Comparison of ENCODE assay signal across 1 cellular context in the genomic region with DNA sequence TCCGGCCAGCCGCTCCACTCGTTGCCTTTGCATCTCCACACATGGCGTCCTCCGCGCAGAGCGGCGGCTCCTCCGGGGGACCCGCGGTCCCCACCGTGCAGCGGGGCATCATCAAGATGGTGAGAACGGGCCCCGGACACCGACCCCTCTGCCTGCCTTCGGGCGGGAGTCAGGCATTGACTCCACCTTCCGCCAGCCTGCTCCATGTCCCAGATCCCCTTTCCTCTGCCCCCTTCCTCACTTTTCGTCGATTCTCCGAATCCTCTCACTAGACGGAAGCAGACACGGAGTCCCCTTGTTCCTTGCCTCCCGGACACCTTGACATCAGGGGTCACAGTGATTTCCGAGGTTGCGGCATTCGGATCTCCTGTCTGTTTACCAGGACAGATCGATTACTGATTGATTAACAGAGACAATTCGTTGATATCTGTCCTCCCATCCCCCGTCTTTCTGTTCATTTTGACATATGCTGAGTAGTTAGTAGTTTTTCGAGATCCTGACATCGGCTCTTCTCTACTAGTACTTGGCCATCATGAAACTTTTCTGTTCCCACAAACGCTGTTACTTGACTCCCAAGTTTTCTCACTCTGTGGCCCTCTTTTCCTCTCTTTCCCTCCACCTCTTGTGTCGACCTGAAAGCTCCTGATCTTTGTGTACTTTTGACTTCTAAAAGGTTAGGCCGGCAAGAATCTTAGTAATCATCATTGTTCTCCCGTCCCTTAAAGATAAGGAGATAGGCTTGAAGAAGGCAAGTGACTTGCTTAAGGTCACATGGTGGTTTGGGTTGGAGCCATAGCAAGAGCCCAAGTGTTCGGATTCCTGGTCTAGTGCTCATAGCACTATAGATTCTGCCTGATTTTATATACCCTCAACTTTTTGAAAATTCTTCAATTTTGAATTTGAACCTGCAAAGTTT.
TF ChIP-seq lines count a peak whose summit lies in the region.

No MANE protein-coding gene starts in this region.

TF ChIP-seq in K562, 482 proteins besides CTCF, POLR2A, EP300 and RAD21 (continued from another document and continues in another):
- no peak for TF ChIP-seq RFX5 (IDR thresholded peaks at IDR 0.05; ENCODE audit: low read depth, low read length)
- TF ChIP-seq BRD9 (IDR thresholded peaks at IDR 0.05; ENCODE audit: low read depth, partially characterized antibody) = peak; percentile 43
- peak; percentile 49; the same call in 1 of the 2 replicates for TF ChIP-seq MITF (IDR thresholded peaks at IDR 0.05)
- peak; percentile 70; the same call in 1 of the 2 replicates for TF ChIP-seq TGIF2 (CRISPR knock-in tag; IDR thresholded peaks at IDR 0.05)
- TF ChIP-seq HNRNPUL1 (IDR thresholded peaks at IDR 0.05; ENCODE audit: low read length) = no peak
- no peak for TF ChIP-seq DDX20 (tag; IDR thresholded peaks at IDR 0.05; ENCODE audit: low read depth)
- TF ChIP-seq TEAD1 (CRISPR knock-in tag; IDR thresholded peaks at IDR 0.05) = no peak; a peak in 1 of 4 replicates
- TF ChIP-seq FOXJ3 (CRISPR knock-in tag; IDR thresholded peaks at IDR 0.05) = no peak
- no peak for TF ChIP-seq SIX5 (IDR thresholded peaks at IDR 0.05; ENCODE audit: borderline replicate concordance in 1 of 2, insufficient read depth in 1 of 2, low read depth in 1 of 2, low read length in 2 of 2)
- no peak for TF ChIP-seq SLC30A9 (CRISPR knock-in tag; IDR thresholded peaks at IDR 0.05)
- TF ChIP-seq TBP (optimal IDR thresholded peaks at IDR 0.05; ENCODE audit: low read depth, low read length) = no peak
- TF ChIP-seq ZNF444 (CRISPR knock-in tag; IDR thresholded peaks at IDR 0.05) = no peak
- no peak for TF ChIP-seq SMAD2 (IDR thresholded peaks at IDR 0.05; ENCODE audit: low read depth, low read length)
- TF ChIP-seq GATAD2B (IDR thresholded peaks at IDR 0.05; ENCODE audit: borderline replicate concordance) = 0 out of 2 replicates have a peak, but pooled peaks have one; percentile 51
- TF ChIP-seq ZNF133 (CRISPR knock-in tag; IDR thresholded peaks at IDR 0.05) = no peak
- no peak; the same call in 1 of the 2 replicates for TF ChIP-seq ZBTB43 (CRISPR knock-in tag; IDR thresholded peaks at IDR 0.05)
- TF ChIP-seq DMBX1 (CRISPR knock-in tag; IDR thresholded peaks at IDR 0.05; ENCODE audit: borderline replicate concordance) = no peak
- TF ChIP-seq ETS2 (tag; IDR thresholded peaks at IDR 0.05; ENCODE audit: borderline replicate concordance, poor library complexity, severe bottlenecking) = no peak
- TF ChIP-seq ZC3H11A (IDR thresholded peaks at IDR 0.05; ENCODE audit: low read depth, low read length) = no peak
- TF ChIP-seq EWSR1 (IDR thresholded peaks at IDR 0.05; ENCODE audit: borderline replicate concordance, low read depth, partially characterized antibody) = no peak
- no peak for TF ChIP-seq MXD1 (CRISPR knock-in tag; IDR thresholded peaks at IDR 0.05; ENCODE audit: borderline replicate concordance, poor library complexity, severe bottlenecking)
- TF ChIP-seq BRF1 (IDR thresholded peaks at IDR 0.05; ENCODE audit: borderline replicate concordance, extremely low read depth, insufficient read length) = no peak
- no peak; the same call in 1 of the 2 replicates for TF ChIP-seq XRCC3 (IDR thresholded peaks at IDR 0.05)
- no peak for TF ChIP-seq ZNF324 (CRISPR knock-in tag; IDR thresholded peaks at IDR 0.05)
- TF ChIP-seq ZNF143 (CRISPR knock-in tag; IDR thresholded peaks at IDR 0.05) = no peak
- 0 out of 2 replicates have a peak, but pooled peaks have one; percentile 60 for TF ChIP-seq KAT7 (CRISPR knock-in tag; IDR thresholded peaks at IDR 0.05; ENCODE audit: borderline replicate concordance)
- no peak for TF ChIP-seq SIRT6 (IDR thresholded peaks at IDR 0.05; ENCODE audit: low read depth, low read length)
- TF ChIP-seq, protein P1, sequence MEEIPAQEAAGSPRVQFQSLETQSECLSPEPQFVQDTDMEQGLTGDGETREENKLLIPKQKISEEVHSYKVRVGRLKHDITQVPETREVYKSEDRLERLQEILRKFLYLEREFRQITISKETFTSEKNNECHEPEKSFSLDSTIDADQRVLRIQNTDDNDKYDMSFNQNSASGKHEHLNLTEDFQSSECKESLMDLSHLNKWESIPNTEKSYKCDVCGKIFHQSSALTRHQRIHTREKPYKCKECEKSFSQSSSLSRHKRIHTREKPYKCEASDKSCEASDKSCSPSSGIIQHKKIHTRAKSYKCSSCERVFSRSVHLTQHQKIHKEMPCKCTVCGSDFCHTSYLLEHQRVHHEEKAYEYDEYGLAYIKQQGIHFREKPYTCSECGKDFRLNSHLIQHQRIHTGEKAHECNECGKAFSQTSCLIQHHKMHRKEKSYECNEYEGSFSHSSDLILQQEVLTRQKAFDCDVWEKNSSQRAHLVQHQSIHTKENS (CRISPR knock-in tag; IDR thresholded peaks at IDR 0.05) = no peak
- no peak; the same call in none of the 2 replicates for TF ChIP-seq KDM2B (CRISPR knock-in tag; IDR thresholded peaks at IDR 0.05)
- TF ChIP-seq FIP1L1 (IDR thresholded peaks at IDR 0.05; ENCODE audit: low read depth, low read length, poor library complexity, severe bottlenecking) = no peak
- TF ChIP-seq, protein P2, sequence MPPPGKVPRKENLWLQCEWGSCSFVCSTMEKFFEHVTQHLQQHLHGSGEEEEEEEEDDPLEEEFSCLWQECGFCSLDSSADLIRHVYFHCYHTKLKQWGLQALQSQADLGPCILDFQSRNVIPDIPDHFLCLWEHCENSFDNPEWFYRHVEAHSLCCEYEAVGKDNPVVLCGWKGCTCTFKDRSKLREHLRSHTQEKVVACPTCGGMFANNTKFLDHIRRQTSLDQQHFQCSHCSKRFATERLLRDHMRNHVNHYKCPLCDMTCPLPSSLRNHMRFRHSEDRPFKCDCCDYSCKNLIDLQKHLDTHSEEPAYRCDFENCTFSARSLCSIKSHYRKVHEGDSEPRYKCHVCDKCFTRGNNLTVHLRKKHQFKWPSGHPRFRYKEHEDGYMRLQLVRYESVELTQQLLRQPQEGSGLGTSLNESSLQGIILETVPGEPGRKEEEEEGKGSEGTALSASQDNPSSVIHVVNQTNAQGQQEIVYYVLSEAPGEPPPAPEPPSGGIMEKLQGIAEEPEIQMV (tag; conservative IDR thresholded peaks at IDR 0.05; ENCODE audit: low read depth) = no peak
- TF ChIP-seq ZNF696 (CRISPR knock-in tag; conservative IDR thresholded peaks at IDR 0.05) = no peak
- no peak; the same call in 1 of the 2 replicates for TF ChIP-seq RB1 (IDR thresholded peaks at IDR 0.05; ENCODE audit: low read depth)
- TF ChIP-seq JUND (IDR thresholded peaks at IDR 0.05; ENCODE audit: borderline replicate concordance, low read depth, low read length) = peak; percentile 37; the same call in 1 of the 2 replicates
- TF ChIP-seq JUND (tag; IDR thresholded peaks at IDR 0.05; ENCODE audit: borderline replicate concordance, low read depth, low read length) = no peak; the same call in 2 of the 3 replicates
- TF ChIP-seq FOXK1 (CRISPR knock-in tag; IDR thresholded peaks at IDR 0.05; ENCODE audit: borderline replicate concordance) = no peak
- TF ChIP-seq, protein P3, sequence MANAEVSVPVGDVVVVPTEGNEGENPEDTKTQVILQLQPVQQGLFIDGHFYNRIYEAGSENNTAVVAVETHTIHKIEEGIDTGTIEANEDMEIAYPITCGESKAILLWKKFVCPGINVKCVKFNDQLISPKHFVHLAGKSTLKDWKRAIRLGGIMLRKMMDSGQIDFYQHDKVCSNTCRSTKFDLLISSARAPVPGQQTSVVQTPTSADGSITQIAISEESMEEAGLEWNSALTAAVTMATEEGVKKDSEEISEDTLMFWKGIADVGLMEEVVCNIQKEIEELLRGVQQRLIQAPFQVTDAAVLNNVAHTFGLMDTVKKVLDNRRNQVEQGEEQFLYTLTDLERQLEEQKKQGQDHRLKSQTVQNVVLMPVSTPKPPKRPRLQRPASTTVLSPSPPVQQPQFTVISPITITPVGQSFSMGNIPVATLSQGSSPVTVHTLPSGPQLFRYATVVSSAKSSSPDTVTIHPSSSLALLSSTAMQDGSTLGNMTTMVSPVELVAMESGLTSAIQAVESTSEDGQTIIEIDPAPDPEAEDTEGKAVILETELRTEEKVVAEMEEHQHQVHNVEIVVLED (CRISPR knock-in tag; IDR thresholded peaks at IDR 0.05) = no peak
- TF ChIP-seq PRPF4 (IDR thresholded peaks at IDR 0.05; ENCODE audit: insufficient read depth, low read depth, low read length, poor library complexity, severe bottlenecking) = no peak
- no peak for TF ChIP-seq NR2F6 (CRISPR knock-in tag; IDR thresholded peaks at IDR 0.05)
- peak in 1 of 2 experiments; percentile 45; a peak in 2 of 4 replicates for TF ChIP-seq CSDE1 (IDR thresholded peaks at IDR 0.05)
- TF ChIP-seq, protein P4, sequence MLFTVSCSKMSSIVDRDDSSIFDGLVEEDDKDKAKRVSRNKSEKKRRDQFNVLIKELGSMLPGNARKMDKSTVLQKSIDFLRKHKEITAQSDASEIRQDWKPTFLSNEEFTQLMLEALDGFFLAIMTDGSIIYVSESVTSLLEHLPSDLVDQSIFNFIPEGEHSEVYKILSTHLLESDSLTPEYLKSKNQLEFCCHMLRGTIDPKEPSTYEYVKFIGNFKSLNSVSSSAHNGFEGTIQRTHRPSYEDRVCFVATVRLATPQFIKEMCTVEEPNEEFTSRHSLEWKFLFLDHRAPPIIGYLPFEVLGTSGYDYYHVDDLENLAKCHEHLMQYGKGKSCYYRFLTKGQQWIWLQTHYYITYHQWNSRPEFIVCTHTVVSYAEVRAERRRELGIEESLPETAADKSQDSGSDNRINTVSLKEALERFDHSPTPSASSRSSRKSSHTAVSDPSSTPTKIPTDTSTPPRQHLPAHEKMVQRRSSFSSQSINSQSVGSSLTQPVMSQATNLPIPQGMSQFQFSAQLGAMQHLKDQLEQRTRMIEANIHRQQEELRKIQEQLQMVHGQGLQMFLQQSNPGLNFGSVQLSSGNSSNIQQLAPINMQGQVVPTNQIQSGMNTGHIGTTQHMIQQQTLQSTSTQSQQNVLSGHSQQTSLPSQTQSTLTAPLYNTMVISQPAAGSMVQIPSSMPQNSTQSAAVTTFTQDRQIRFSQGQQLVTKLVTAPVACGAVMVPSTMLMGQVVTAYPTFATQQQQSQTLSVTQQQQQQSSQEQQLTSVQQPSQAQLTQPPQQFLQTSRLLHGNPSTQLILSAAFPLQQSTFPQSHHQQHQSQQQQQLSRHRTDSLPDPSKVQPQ (CRISPR knock-in tag; IDR thresholded peaks at IDR 0.05; ENCODE audit: borderline replicate concordance) = no peak
- TF ChIP-seq SMARCA5 (IDR thresholded peaks at IDR 0.05) = peak; percentile 80
- no peak for TF ChIP-seq PTBP1 (IDR thresholded peaks at IDR 0.05; ENCODE audit: low read depth, low read length)
- TF ChIP-seq, protein P5, sequence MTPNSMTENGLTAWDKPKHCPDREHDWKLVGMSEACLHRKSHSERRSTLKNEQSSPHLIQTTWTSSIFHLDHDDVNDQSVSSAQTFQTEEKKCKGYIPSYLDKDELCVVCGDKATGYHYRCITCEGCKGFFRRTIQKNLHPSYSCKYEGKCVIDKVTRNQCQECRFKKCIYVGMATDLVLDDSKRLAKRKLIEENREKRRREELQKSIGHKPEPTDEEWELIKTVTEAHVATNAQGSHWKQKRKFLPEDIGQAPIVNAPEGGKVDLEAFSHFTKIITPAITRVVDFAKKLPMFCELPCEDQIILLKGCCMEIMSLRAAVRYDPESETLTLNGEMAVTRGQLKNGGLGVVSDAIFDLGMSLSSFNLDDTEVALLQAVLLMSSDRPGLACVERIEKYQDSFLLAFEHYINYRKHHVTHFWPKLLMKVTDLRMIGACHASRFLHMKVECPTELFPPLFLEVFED (CRISPR knock-in tag; conservative IDR thresholded peaks at IDR 0.05) = 0 out of 2 replicates have a peak, but pooled peaks have one; percentile 6
- peak; percentile 4 for TF ChIP-seq HNRNPLL (IDR thresholded peaks at IDR 0.05; ENCODE audit: low read depth, low read length, poor library complexity, severe bottlenecking)
- TF ChIP-seq ZNF354B (CRISPR knock-in tag; IDR thresholded peaks at IDR 0.05) = no peak
- TF ChIP-seq CXXC5 (CRISPR knock-in tag; IDR thresholded peaks at IDR 0.05) = peak; percentile 48; the same call in 1 of the 2 replicates
- TF ChIP-seq FOXA3 (CRISPR knock-in tag; conservative IDR thresholded peaks at IDR 0.05 in 1 of 2, IDR thresholded peaks at IDR 0.05 in 1 of 2) = no peak
- TF ChIP-seq MTA2 (IDR thresholded peaks at IDR 0.05; ENCODE audit: low read depth) = no peak
- no peak for TF ChIP-seq SPI1 (IDR thresholded peaks at IDR 0.05; ENCODE audit: borderline replicate concordance, low read depth, low read length)
- no peak for TF ChIP-seq SAFB (IDR thresholded peaks at IDR 0.05; ENCODE audit: borderline replicate concordance, low read depth, low read length)
- TF ChIP-seq SAFB2 (IDR thresholded peaks at IDR 0.05; ENCODE audit: borderline replicate concordance, low read depth, low read length, severe bottlenecking) = no peak
- TF ChIP-seq ZBTB2 (IDR thresholded peaks at IDR 0.05) = no peak; the same call in 1 of the 2 replicates
- no peak for TF ChIP-seq MAFK (IDR thresholded peaks at IDR 0.05; ENCODE audit: low read length)
